37 cellular contexts compared by ENCODE assay signal in genomic region chr3:18036486-18036885, GRCh38.
"Had no signal": no experiment of that assay in that cellular context is flagged by ENCODE, and none has a peak within 500 bp of the region (broad histone marks: within the 10 kb centered on the region; RNA-seq: fewer than 3 reads in every experiment).

No MANE protein-coding gene starts in this region.

- H3K27me3 ChIP-seq: adrenal gland, body of pancreas, brain microvascular endothelial cell, cardiac muscle cell had no signal

- ATAC-seq: activated CD8-positive, alpha-beta T cell treated with anti-CD3 and anti-CD28 coated beads for 36 hours; activated naive CD4-positive, alpha-beta T cell treated with anti-CD3 and anti-CD28 coated beads, Interleukin-2, amount 50 U/mL, for 72 hours; activated T-cell treated with anti-CD3 and anti-CD28 coated beads, Interleukin-2, amount 50 U/mL, for 4 hours; activated T-cell treated with anti-CD3 and anti-CD28 coated beads, Interleukin-2, amount 50 U/mL, for 72 hours; activated T-helper 17 cell treated with anti-CD3 and anti-CD28 coated beads, Interleukin-2, amount 50 U/mL, for 72 hours; body of pancreas had no signal

- H3K4me1 ChIP-seq: adrenal gland, body of pancreas had no signal

- H3K9me3 Mint-ChIP-seq: activated B cell treated with CpG ODN at 0.5 μM for 24 hours; activated CD4-positive, alpha-beta memory T cell treated with anti-CD3 and anti-CD28 coated beads for 36 hours; activated naive CD4-positive, alpha-beta T cell treated with anti-CD3 and anti-CD28 coated beads for 36 hours; activated T-cell treated with anti-CD3 and anti-CD28 coated beads, Interleukin-2, amount 50 U/mL, for 4 hours; activated T-helper 1 cell treated with anti-CD3 and anti-CD28 coated beads, Interleukin-12 subunit alpha, Interleukin-12 subunit beta, Interleukin-2, Interleukin-4 antibody, amounts not matched to agents 30 ng/mL and 10 ng/mL and 1 ng/mL, durations not matched to agents 14 hours and 24 hours and 36 hours; central memory CD8-positive, alpha-beta T cell; T-helper 1 cell treated with Interleukin-12 subunit alpha and Interleukin-12 subunit beta and Interleukin-4 antibody, amounts not matched to agents 30 μg/mL and 1 μg/mL, for 36 hours; T-helper 2 cell treated with Interferon-gamma antibody and Interleukin-4, amounts not matched to agents 5 μg/mL and 100 μg/mL, for 36 hours had no signal

- H3K4me3 Mint-ChIP-seq: activated B cell treated with CpG ODN at 0.5 μM for 24 hours; activated CD4-positive, alpha-beta memory T cell treated with anti-CD3 and anti-CD28 coated beads for 36 hours; activated CD4-positive, alpha-beta T cell treated with anti-CD3 and anti-CD28 coated beads, Interleukin-2, amount 10 ng/mL, durations not matched to agents 24 days and 14 days; activated CD8-positive, alpha-beta T cell treated with anti-CD3 and anti-CD28 coated beads for 36 hours; activated naive CD4-positive, alpha-beta T cell treated with anti-CD3 and anti-CD28 coated beads for 36 hours; activated naive CD8-positive, alpha-beta T cell treated with anti-CD3 and anti-CD28 coated beads, Interleukin-2, amount 10 ng/mL, durations not matched to agents 7 days and 5 days; activated T-cell treated with anti-CD3 and anti-CD28 coated beads, Interleukin-2, amount 50 U/mL, for 4 hours; activated T-cell treated with anti-CD3 and anti-CD28 coated beads, Interleukin-2, amount 50 U/mL, for 72 hours; activated T-helper 1 cell treated with anti-CD3 and anti-CD28 coated beads, Interleukin-12 subunit alpha, Interleukin-12 subunit beta, Interleukin-2, Interleukin-4 antibody, amounts not matched to agents 30 ng/mL and 10 ng/mL and 1 ng/mL, durations not matched to agents 14 hours and 24 hours and 36 hours; activated T-helper 17 cell treated with anti-CD3 and anti-CD28 coated beads, Interleukin-2, amount 50 U/mL, for 72 hours; central memory CD8-positive, alpha-beta T cell; T-helper 1 cell treated with Interleukin-12 subunit alpha and Interleukin-12 subunit beta and Interleukin-4 antibody, amounts not matched to agents 30 μg/mL and 1 μg/mL, for 36 hours; T-helper 2 cell treated with Interferon-gamma antibody and Interleukin-4, amounts not matched to agents 5 μg/mL and 100 μg/mL, for 36 hours had no signal

- H3K27me3 Mint-ChIP-seq: activated B cell treated with CpG ODN at 0.5 μM for 24 hours; activated CD4-positive, alpha-beta T cell treated with anti-CD3 and anti-CD28 coated beads, Interleukin-2, amount 10 ng/mL, durations not matched to agents 24 days and 14 days; activated naive CD8-positive, alpha-beta T cell treated with anti-CD3 and anti-CD28 coated beads, Interleukin-2, amount 10 ng/mL, durations not matched to agents 7 days and 5 days had no signal

- H3K36me3 ChIP-seq: adrenal gland, brain microvascular endothelial cell, cardiac muscle cell had no signal

- H3K27ac ChIP-seq: adrenal gland, body of pancreas, brain microvascular endothelial cell, cardiac muscle cell, VCaP had no signal

- H3K27ac Mint-ChIP-seq: activated B cell treated with CpG ODN at 0.5 μM for 24 hours; activated CD4-positive, alpha-beta memory T cell treated with anti-CD3 and anti-CD28 coated beads for 36 hours; activated CD4-positive, alpha-beta T cell treated with anti-CD3 and anti-CD28 coated beads, Interleukin-2, amount 10 ng/mL, durations not matched to agents 24 days and 14 days; activated CD8-positive, alpha-beta T cell treated with anti-CD3 and anti-CD28 coated beads for 36 hours; activated naive CD4-positive, alpha-beta T cell treated with anti-CD3 and anti-CD28 coated beads for 36 hours; activated naive CD4-positive, alpha-beta T cell treated with anti-CD3 and anti-CD28 coated beads, Interleukin-2, amount 50 U/mL, for 72 hours; activated naive CD8-positive, alpha-beta T cell treated with anti-CD3 and anti-CD28 coated beads, Interleukin-2, amount 10 ng/mL, durations not matched to agents 7 days and 5 days; activated T-cell treated with anti-CD3 and anti-CD28 coated beads, Interleukin-2, amount 50 U/mL, for 72 hours; activated T-helper 17 cell treated with anti-CD3 and anti-CD28 coated beads, Interleukin-2, amount 50 U/mL, for 72 hours; T-helper 1 cell treated with Interleukin-12 subunit alpha and Interleukin-12 subunit beta and Interleukin-4 antibody, amounts not matched to agents 30 μg/mL and 1 μg/mL, for 36 hours; T-helper 2 cell treated with Interferon-gamma antibody and Interleukin-4, amounts not matched to agents 5 μg/mL and 100 μg/mL, for 36 hours had no signal

- H3K9me3 ChIP-seq: adrenal gland, body of pancreas had no signal

- DNase-seq: activated B cell treated with CpG ODN at 0.5 μM for 24 hours; activated CD4-positive, alpha-beta memory T cell treated with anti-CD3 and anti-CD28 coated beads for 36 hours; activated CD4-positive, alpha-beta T cell treated with anti-CD3 and anti-CD28 coated beads for 4 hours; activated CD4-positive, alpha-beta T cell treated with anti-CD3 and anti-CD28 coated beads, Interleukin-2, amount 10 ng/mL, durations not matched to agents 24 days and 14 days; activated CD4-positive, alpha-beta T cell treated with anti-CD3 and anti-CD28 coated beads, Interleukin-2, amount 50 U/mL, for 1 hour; activated CD4-positive, alpha-beta T cell treated with anti-CD3 and anti-CD28 coated beads, Interleukin-2, amount 50 U/mL, for 4 hours; activated CD4-positive, CD25-positive, alpha-beta regulatory T cell treated with anti-CD3 and anti-CD28 coated beads, Interleukin-2, amount 50 U/mL, for 72 hours; activated CD8-positive, alpha-beta memory T cell treated with anti-CD3 and anti-CD28 coated beads, Interleukin-2, amount 50 U/mL, for 4 hours; activated CD8-positive, alpha-beta T cell treated with anti-CD3 and anti-CD28 coated beads for 36 hours; activated effector memory CD4-positive, alpha-beta T cell treated with anti-CD3 and anti-CD28 coated beads, Interleukin-2, amount 50 U/mL, for 16 hours; activated gamma-delta T cell treated with Interleukin-2 at 50 U/mL for 16 hours; activated naive CD4-positive, alpha-beta T cell; activated naive CD4-positive, alpha-beta T cell treated with anti-CD3 and anti-CD28 coated beads for 36 hours; activated naive CD4-positive, alpha-beta T cell treated with anti-CD3 and anti-CD28 coated beads, Interleukin-2, amount 50 U/mL, for 16 hours; activated naive CD8-positive, alpha-beta T cell treated with anti-CD3 and anti-CD28 coated beads, Interleukin-2, amount 10 ng/mL, durations not matched to agents 7 days and 5 days; activated T-cell treated with anti-CD3 and anti-CD28 coated beads for 4 hours; activated T-cell treated with anti-CD3 and anti-CD28 coated beads, Interleukin-2, amount 50 U/mL, for 1 hour; activated T-cell treated with anti-CD3 and anti-CD28 coated beads, Interleukin-2, amount 50 U/mL, for 4 hours; activated T-cell treated with anti-CD3 and anti-CD28 coated beads, Interleukin-2, amount 50 U/mL, for 72 hours; adrenal gland; amniotic stem cell; aorta; body of pancreas; brain microvascular endothelial cell; caudate nucleus; cerebellar nuclear complex; T-helper 1 cell; T-helper 2 cell; T-helper 9 cell had no signal

- H3K36me3 Mint-ChIP-seq: activated CD4-positive, alpha-beta memory T cell treated with anti-CD3 and anti-CD28 coated beads for 36 hours; activated naive CD4-positive, alpha-beta T cell treated with anti-CD3 and anti-CD28 coated beads, Interleukin-2, amount 50 U/mL, for 72 hours had no signal

- H3K4me3 ChIP-seq: adrenal gland, body of pancreas, cardiac muscle cell had no signal

- H3K4me1 Mint-ChIP-seq: activated CD4-positive, alpha-beta T cell treated with anti-CD3 and anti-CD28 coated beads, Interleukin-2, amount 10 ng/mL, durations not matched to agents 24 days and 14 days; activated naive CD8-positive, alpha-beta T cell treated with anti-CD3 and anti-CD28 coated beads, Interleukin-2, amount 10 ng/mL, durations not matched to agents 7 days and 5 days; activated T-helper 17 cell treated with anti-CD3 and anti-CD28 coated beads, Interleukin-2, amount 50 U/mL, for 72 hours; central memory CD8-positive, alpha-beta T cell had no signal
